14 cellular contexts compared by ENCODE assay signal in the genomic region with DNA sequence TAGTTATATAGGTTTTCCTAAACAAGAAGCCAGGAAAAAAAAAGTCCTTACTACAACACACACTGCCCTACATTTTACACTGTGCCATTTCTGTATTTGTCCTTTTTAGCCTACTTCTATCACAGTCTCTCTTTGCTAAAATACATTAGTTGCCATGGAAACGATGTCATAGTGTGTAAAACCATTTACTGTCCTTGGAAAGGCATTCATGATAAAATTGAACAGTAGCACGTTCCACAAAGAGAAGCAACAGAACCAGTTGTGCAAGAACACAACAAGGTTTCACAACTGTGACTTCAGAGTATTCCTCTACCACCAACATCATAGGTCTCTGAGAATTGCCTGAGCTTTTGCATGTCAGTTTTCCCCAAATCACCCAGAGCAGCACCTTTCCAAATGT. TPM values are rescaled to one million over a fixed set of nuclear protein-coding genes. Genes with fewer than 3 reads are reported as not detected.
DNase-seq lines count a peak whose midpoint lies in the region; ATAC-seq and TF ChIP-seq lines count a peak whose summit lies in the region.
"Had no signal": no experiment of that assay in that cellular context is flagged by ENCODE, and none has a peak within 500 bp of the region (broad histone marks: within the 10 kb centered on the region; RNA-seq: fewer than 3 reads in every experiment).

No MANE protein-coding gene starts in this region.

- peak overlapping the region; percentile 80 for H3K27ac Mint-ChIP-seq in activated CD8-positive, alpha-beta T cell treated with anti-CD3 and anti-CD28 coated beads for 36 hours
- no peak overlapping the region for H3K27ac Mint-ChIP-seq in activated CD8-positive, alpha-beta T cell treated with anti-CD3 and anti-CD28 coated beads, Interleukin-2, amount 10 ng/mL, durations not matched to agents 7 days and 5 days

- peaks cover 82% of the 10 kb centered on the region for H3K4me1 Mint-ChIP-seq in activated CD8-positive, alpha-beta T cell treated with anti-CD3 and anti-CD28 coated beads for 36 hours (ENCODE audit: low read depth)
- peaks cover 75% of the 10 kb centered on the region for H3K4me1 Mint-ChIP-seq in activated CD8-positive, alpha-beta T cell treated with anti-CD3 and anti-CD28 coated beads, Interleukin-2, amount 10 ng/mL, durations not matched to agents 7 days and 5 days (ENCODE audit: low read depth)

- CTCF ChIA-PET in activated CD8-positive, alpha-beta T cell treated with anti-CD3 and anti-CD28 coated beads for 36 hours (lab: Charles Lee) = interaction anchor here (0.7 to 2.5 kb wide), 5 partner anchors 9 to 191 kb away, joined by 3 to 8 read pairs (median 3); no protein-coding TSS in a partner anchor
- CTCF ChIA-PET in activated CD8-positive, alpha-beta T cell treated with anti-CD3 and anti-CD28 coated beads, Interleukin-2, amount 10 ng/mL, durations not matched to agents 7 days and 5 days (lab: Charles Lee) = interaction anchor here (1.0 to 2.5 kb wide), 4 partner anchors 15 to 142 kb away, joined by 3 to 9 read pairs (median 3); no protein-coding TSS in a partner anchor

- H3K4me1 ChIP-seq in effector memory CD4-positive, alpha-beta T cell (ENCODE audit: control insufficient read depth, insufficient read depth, low read length, poor library complexity, severe bottlenecking) = peaks cover 55% of the 10 kb centered on the region

- H3K4me3 Mint-ChIP-seq in activated CD8-positive, alpha-beta T cell treated with anti-CD3 and anti-CD28 coated beads for 36 hours = no peak overlapping the region
- H3K4me3 Mint-ChIP-seq in activated CD8-positive, alpha-beta T cell treated with anti-CD3 and anti-CD28 coated beads, Interleukin-2, amount 10 ng/mL, durations not matched to agents 7 days and 5 days = no peak overlapping the region

- no peak for DNase-seq in activated CD8-positive, alpha-beta T cell treated with anti-CD3 and anti-CD28 coated beads for 36 hours
- DNase-seq in activated CD8-positive, alpha-beta T cell treated with anti-CD3 and anti-CD28 coated beads, Interleukin-2, amount 10 ng/mL, durations not matched to agents 7 days and 5 days = no peak
- DNase-seq in NCI-H69 (lab: John Stamatoyannopoulos, UW) (peak; percentile 52), sciatic nerve (ENCODE audit: low spot score) (no peak), SHP77 treated with DMSO at 0.1 percent for 48 hours (lab: John Stamatoyannopoulos, UW) (no peak), NCI-H524 (lab: John Stamatoyannopoulos, UW) (no peak), Ammon's horn (ENCODE audit: low spot score) (no peak)
- DNase-seq in effector memory CD4-positive, alpha-beta T cell = no peak
- DNase-seq: activated CD4-positive, CD25-positive, alpha-beta regulatory T cell; activated naive CD4-positive, alpha-beta T cell treated with Interleukin-2 at 50 U/mL for 16 hours; BE2C; effector CD4-positive, alpha-beta T cell; islet precursor cell; NCI-H1694 treated with DMSO at 0.1 percent for 48 hours had no signal

- peaks cover 64% of the 10 kb centered on the region for H3K36me3 Mint-ChIP-seq in activated CD8-positive, alpha-beta T cell treated with anti-CD3 and anti-CD28 coated beads for 36 hours (ENCODE audit: low read depth)
- peaks cover 39% of the 10 kb centered on the region for H3K36me3 Mint-ChIP-seq in activated CD8-positive, alpha-beta T cell treated with anti-CD3 and anti-CD28 coated beads, Interleukin-2, amount 10 ng/mL, durations not matched to agents 7 days and 5 days (ENCODE audit: low read depth)

- no peak overlapping the region for H3K4me3 ChIP-seq in effector memory CD4-positive, alpha-beta T cell (ENCODE audit: insufficient read depth, low read depth, low read length, poor library complexity, severe bottlenecking)

- H3K27me3 Mint-ChIP-seq in activated CD8-positive, alpha-beta T cell treated with anti-CD3 and anti-CD28 coated beads for 36 hours = no peaks in the 10 kb centered on the region
- H3K27me3 Mint-ChIP-seq in activated CD8-positive, alpha-beta T cell treated with anti-CD3 and anti-CD28 coated beads, Interleukin-2, amount 10 ng/mL, durations not matched to agents 7 days and 5 days (ENCODE audit: low read depth) = no peaks in the 10 kb centered on the region

- H3K27me3 ChIP-seq in effector memory CD4-positive, alpha-beta T cell (replicated peaks; ENCODE audit: control insufficient read depth, insufficient read depth, low read length, poor library complexity, severe bottlenecking) = no peaks in the 10 kb centered on the region
- H3K27me3 ChIP-seq: BE2C had no signal

- H3K36me3 ChIP-seq in effector memory CD4-positive, alpha-beta T cell (ENCODE audit: control insufficient read depth, insufficient read depth, low read length) = peaks cover 3% of the 10 kb centered on the region
- H3K36me3 ChIP-seq: BE2C had no signal

- H3K27ac ChIP-seq in effector memory CD4-positive, alpha-beta T cell (ENCODE audit: insufficient read depth, low read length, poor library complexity, severe bottlenecking) = peak overlapping the region; percentile 5

- H3K9me3 ChIP-seq in effector memory CD4-positive, alpha-beta T cell (ENCODE audit: control insufficient read depth, low read length) = no peaks in the 10 kb centered on the region
- H3K9me3 ChIP-seq: BE2C had no signal

- intact Hi-C loops in activated CD8-positive, alpha-beta T cell treated with anti-CD3 and anti-CD28 coated beads for 36 hours (cut with micrococcal nuclease) = no loop called here
- intact Hi-C loops in sciatic nerve (cut with DNase I) = no loop called here

- no peaks in the 10 kb centered on the region for H3K9me3 Mint-ChIP-seq in activated CD8-positive, alpha-beta T cell treated with anti-CD3 and anti-CD28 coated beads for 36 hours
- no peaks in the 10 kb centered on the region for H3K9me3 Mint-ChIP-seq in activated CD8-positive, alpha-beta T cell treated with anti-CD3 and anti-CD28 coated beads, Interleukin-2, amount 10 ng/mL, durations not matched to agents 7 days and 5 days (ENCODE audit: insufficient read depth)

- no peak for ATAC-seq in activated CD8-positive, alpha-beta T cell treated with anti-CD3 and anti-CD28 coated beads for 36 hours
- ATAC-seq in activated CD8-positive, alpha-beta T cell treated with anti-CD3 and anti-CD28 coated beads, Interleukin-2, amount 10 ng/mL, durations not matched to agents 7 days and 5 days = no peak
- peak; percentile 79 for ATAC-seq in sciatic nerve

- POLR2A ChIA-PET in activated CD8-positive, alpha-beta T cell treated with anti-CD3 and anti-CD28 coated beads for 36 hours (lab: Charles Lee) = interaction anchor here (1.0 to 2.1 kb wide), 5 partner anchors 11 to 121 kb away, joined by 3 to 16 read pairs (median 3); no protein-coding TSS in a partner anchor
- POLR2A ChIA-PET in activated CD8-positive, alpha-beta T cell treated with anti-CD3 and anti-CD28 coated beads, Interleukin-2, amount 10 ng/mL, durations not matched to agents 7 days and 5 days (lab: Charles Lee) = no interaction called here

- no peak for TF ChIP-seq CTCF in activated CD8-positive, alpha-beta T cell treated with anti-CD3 and anti-CD28 coated beads for 36 hours (IDR thresholded peaks at IDR 0.05)

RNA-seq across cellular contexts. Expression of a gene that starts 20.5 kb away (rescaled TPM):
- total RNA-seq in activated CD8-positive, alpha-beta T cell treated with anti-CD3 and anti-CD28 coated beads for 36 hours = 100 to 1,000 TPM; 384 to 386 TPM
- 100 to 1,000 TPM; 148 to 154 TPM for total RNA-seq in activated CD8-positive, alpha-beta T cell treated with anti-CD3 and anti-CD28 coated beads, Interleukin-2, amount 10 ng/mL, durations not matched to agents 7 days and 5 days
- total RNA-seq in sciatic nerve = 173 TPM
